In the genomic region with DNA sequence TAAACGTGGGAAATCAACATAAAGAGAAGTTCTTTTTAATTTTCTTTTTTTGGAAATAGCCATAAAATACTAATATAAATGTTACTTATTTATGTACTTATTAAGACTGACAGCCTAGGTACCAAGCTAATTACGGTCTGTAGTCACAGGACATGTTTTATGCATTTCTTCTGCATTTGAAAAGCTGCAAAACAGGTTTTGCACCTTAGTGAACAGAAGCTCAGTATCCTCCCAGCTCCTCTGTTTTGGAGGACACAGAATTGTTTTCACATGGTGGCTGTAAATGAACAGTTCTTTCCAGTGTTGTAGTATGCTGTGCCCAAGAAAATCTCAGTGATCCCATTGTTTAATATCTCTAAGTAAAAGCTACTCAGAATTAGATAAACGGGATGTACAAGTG, we compare ENCODE assay signal across 1 cellular context.
TF ChIP-seq lines count a peak whose summit lies in the region.

No MANE protein-coding gene starts in this region.

TF ChIP-seq in GM23338, 12 proteins besides CTCF, POLR2A, EP300 and RAD21 (continued from another document):
- no peak for TF ChIP-seq CREB1 (CRISPR knock-in tag; IDR thresholded peaks at IDR 0.05; ENCODE audit: low read depth)
- TF ChIP-seq, protein P1, sequence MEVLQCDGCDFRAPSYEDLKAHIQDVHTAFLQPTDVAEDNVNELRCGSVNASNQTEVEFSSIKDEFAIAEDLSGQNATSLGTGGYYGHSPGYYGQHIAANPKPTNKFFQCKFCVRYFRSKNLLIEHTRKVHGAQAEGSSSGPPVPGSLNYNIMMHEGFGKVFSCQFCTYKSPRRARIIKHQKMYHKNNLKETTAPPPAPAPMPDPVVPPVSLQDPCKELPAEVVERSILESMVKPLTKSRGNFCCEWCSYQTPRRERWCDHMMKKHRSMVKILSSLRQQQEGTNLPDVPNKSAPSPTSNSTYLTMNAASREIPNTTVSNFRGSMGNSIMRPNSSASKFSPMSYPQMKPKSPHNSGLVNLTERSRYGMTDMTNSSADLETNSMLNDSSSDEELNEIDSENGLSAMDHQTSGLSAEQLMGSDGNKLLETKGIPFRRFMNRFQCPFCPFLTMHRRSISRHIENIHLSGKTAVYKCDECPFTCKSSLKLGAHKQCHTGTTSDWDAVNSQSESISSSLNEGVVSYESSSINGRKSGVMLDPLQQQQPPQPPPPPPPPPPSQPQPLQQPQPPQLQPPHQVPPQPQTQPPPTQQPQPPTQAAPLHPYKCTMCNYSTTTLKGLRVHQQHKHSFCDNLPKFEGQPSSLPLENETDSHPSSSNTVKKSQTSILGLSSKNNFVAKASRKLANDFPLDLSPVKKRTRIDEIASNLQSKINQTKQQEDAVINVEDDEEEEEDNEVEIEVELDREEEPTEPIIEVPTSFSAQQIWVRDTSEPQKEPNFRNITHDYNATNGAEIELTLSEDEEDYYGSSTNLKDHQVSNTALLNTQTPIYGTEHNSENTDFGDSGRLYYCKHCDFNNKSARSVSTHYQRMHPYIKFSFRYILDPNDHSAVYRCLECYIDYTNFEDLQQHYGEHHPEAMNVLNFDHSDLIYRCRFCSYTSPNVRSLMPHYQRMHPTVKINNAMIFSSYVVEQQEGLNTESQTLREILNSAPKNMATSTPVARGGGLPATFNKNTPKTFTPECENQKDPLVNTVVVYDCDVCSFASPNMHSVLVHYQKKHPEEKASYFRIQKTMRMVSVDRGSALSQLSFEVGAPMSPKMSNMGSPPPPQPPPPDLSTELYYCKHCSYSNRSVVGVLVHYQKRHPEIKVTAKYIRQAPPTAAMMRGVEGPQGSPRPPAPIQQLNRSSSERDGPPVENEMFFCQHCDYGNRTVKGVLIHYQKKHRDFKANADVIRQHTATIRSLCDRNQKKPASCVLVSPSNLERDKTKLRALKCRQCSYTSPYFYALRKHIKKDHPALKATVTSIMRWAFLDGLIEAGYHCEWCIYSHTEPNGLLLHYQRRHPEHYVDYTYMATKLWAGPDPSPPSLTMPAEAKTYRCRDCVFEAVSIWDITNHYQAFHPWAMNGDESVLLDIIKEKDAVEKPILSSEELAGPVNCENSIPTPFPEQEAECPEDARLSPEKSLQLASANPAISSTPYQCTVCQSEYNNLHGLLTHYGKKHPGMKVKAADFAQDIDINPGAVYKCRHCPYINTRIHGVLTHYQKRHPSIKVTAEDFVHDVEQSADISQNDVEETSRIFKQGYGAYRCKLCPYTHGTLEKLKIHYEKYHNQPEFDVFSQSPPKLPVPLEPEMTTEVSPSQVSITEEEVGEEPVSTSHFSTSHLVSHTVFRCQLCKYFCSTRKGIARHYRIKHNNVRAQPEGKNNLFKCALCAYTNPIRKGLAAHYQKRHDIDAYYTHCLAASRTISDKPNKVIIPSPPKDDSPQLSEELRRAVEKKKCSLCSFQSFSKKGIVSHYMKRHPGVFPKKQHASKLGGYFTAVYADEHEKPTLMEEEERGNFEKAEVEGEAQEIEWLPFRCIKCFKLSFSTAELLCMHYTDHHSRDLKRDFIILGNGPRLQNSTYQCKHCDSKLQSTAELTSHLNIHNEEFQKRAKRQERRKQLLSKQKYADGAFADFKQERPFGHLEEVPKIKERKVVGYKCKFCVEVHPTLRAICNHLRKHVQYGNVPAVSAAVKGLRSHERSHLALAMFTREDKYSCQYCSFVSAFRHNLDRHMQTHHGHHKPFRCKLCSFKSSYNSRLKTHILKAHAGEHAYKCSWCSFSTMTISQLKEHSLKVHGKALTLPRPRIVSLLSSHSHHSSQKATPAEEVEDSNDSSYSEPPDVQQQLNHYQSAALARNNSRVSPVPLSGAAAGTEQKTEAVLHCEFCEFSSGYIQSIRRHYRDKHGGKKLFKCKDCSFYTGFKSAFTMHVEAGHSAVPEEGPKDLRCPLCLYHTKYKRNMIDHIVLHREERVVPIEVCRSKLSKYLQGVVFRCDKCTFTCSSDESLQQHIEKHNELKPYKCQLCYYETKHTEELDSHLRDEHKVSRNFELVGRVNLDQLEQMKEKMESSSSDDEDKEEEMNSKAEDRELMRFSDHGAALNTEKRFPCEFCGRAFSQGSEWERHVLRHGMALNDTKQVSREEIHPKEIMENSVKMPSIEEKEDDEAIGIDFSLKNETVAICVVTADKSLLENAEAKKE (CRISPR knock-in tag; IDR thresholded peaks at IDR 0.05), result no peak
- TF ChIP-seq NANOG (IDR thresholded peaks at IDR 0.05; ENCODE audit: borderline replicate concordance), result no peak
- no peak for TF ChIP-seq JUNB (IDR thresholded peaks at IDR 0.05; ENCODE audit: unreplicated experiment)
- TF ChIP-seq, protein P2, sequence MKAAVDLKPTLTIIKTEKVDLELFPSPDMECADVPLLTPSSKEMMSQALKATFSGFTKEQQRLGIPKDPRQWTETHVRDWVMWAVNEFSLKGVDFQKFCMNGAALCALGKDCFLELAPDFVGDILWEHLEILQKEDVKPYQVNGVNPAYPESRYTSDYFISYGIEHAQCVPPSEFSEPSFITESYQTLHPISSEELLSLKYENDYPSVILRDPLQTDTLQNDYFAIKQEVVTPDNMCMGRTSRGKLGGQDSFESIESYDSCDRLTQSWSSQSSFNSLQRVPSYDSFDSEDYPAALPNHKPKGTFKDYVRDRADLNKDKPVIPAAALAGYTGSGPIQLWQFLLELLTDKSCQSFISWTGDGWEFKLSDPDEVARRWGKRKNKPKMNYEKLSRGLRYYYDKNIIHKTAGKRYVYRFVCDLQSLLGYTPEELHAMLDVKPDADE (IDR thresholded peaks at IDR 0.05), result no peak
- no peak for TF ChIP-seq POLR2AphosphoS5 (IDR thresholded peaks at IDR 0.05; ENCODE audit: low read depth)
- TF ChIP-seq ZNF331 (CRISPR knock-in tag; IDR thresholded peaks at IDR 0.05; ENCODE audit: low read depth), result no peak
- no peak for TF ChIP-seq EZH2phosphoT487 (IDR thresholded peaks at IDR 0.05; ENCODE audit: unreplicated experiment)
- no peak for TF ChIP-seq EZH2 (IDR thresholded peaks at IDR 0.05; ENCODE audit: low read depth, unreplicated experiment)
- no peak for TF ChIP-seq STAT1 (IDR thresholded peaks at IDR 0.05; ENCODE audit: unreplicated experiment)
- no peak for TF ChIP-seq ZNF114 (CRISPR knock-in tag; IDR thresholded peaks at IDR 0.05)
TF ChIP-seq in GM23338: peak in this region for 0.
